ENCODE assay signal across 1 cellular context in genomic region chr7:67302113-67303039, GRCh38.
TF ChIP-seq lines count a peak whose summit lies in the region.

No MANE protein-coding gene starts in this region.

TF ChIP-seq in HepG2, 621 proteins besides CTCF, POLR2A, EP300 and RAD21 (continued from another document and continues in another):
- TF ChIP-seq ATF5 (CRISPR knock-in tag; IDR thresholded peaks at IDR 0.05; ENCODE audit: low read depth) (no peak), ZNF101 (CRISPR knock-in tag; IDR thresholded peaks at IDR 0.05; ENCODE audit: borderline replicate concordance, low read depth) (no peak), ZSCAN31 (CRISPR knock-in tag; IDR thresholded peaks at IDR 0.05; ENCODE audit: low read depth) (0 out of 2 replicates have a peak, but pooled peaks have one; percentile 37), TOE1 (CRISPR knock-in tag; IDR thresholded peaks at IDR 0.05) (no peak), RBAK (CRISPR knock-in tag; IDR thresholded peaks at IDR 0.05) (no peak), ZNF598 (CRISPR knock-in tag; IDR thresholded peaks at IDR 0.05; ENCODE audit: borderline replicate concordance) (0 out of 2 replicates have a peak, but pooled peaks have one; percentile 64), HMGXB4 (CRISPR knock-in tag; IDR thresholded peaks at IDR 0.05; ENCODE audit: borderline replicate concordance in 1 of 2, low read depth in 1 of 2) (peak; percentile 59 to 87; a peak in 3 of 4 replicates), RXRB (CRISPR knock-in tag; IDR thresholded peaks at IDR 0.05; ENCODE audit: borderline replicate concordance) (peak; percentile 30; the same call in 1 of the 2 replicates), NR2F2 (IDR thresholded peaks at IDR 0.05; ENCODE audit: borderline replicate concordance, low read depth) (no peak), NFKBIZ (CRISPR knock-in tag; IDR thresholded peaks at IDR 0.05) (no peak), ZNF335 (CRISPR knock-in tag; IDR thresholded peaks at IDR 0.05) (no peak), KIAA2018 (CRISPR knock-in tag; IDR thresholded peaks at IDR 0.05; ENCODE audit: borderline replicate concordance) (no peak), BHLHE40 (IDR thresholded peaks at IDR 0.05; ENCODE audit: low read length) (no peak), MIER3 (CRISPR knock-in tag; IDR thresholded peaks at IDR 0.05; ENCODE audit: borderline replicate concordance) (no peak; the same call in 1 of the 2 replicates), CREB3 (CRISPR knock-in tag; IDR thresholded peaks at IDR 0.05) (no peak), IRX3 (CRISPR knock-in tag; IDR thresholded peaks at IDR 0.05; ENCODE audit: borderline replicate concordance, low read depth) (peak; percentile 25; the same call in 1 of the 2 replicates), RARG (CRISPR knock-in tag; IDR thresholded peaks at IDR 0.05; ENCODE audit: low read depth) (no peak), ZMAT5 (CRISPR knock-in tag; IDR thresholded peaks at IDR 0.05; ENCODE audit: borderline replicate concordance, low read depth) (no peak), HCFC1 (IDR thresholded peaks at IDR 0.05; ENCODE audit: low read depth, low read length) (no peak), ZBTB7B (CRISPR knock-in tag; IDR thresholded peaks at IDR 0.05) (peak; percentile 33; the same call in 1 of the 2 replicates), FOXC1 (CRISPR knock-in tag; IDR thresholded peaks at IDR 0.05; ENCODE audit: borderline replicate concordance) (no peak; the same call in 1 of the 2 replicates), ZC3H4 (CRISPR knock-in tag; IDR thresholded peaks at IDR 0.05; ENCODE audit: borderline replicate concordance) (no peak), KLF15 (CRISPR knock-in tag; IDR thresholded peaks at IDR 0.05; ENCODE audit: borderline replicate concordance) (0 out of 2 replicates have a peak, but pooled peaks have one; percentile 10), MLXIP (CRISPR knock-in tag; IDR thresholded peaks at IDR 0.05; ENCODE audit: borderline replicate concordance) (no peak), ZNF160 (CRISPR knock-in tag; IDR thresholded peaks at IDR 0.05) (no peak; the same call in 1 of the 2 replicates), GPN1 (CRISPR knock-in tag; IDR thresholded peaks at IDR 0.05; ENCODE audit: borderline replicate concordance) (no peak), ZNF780A (CRISPR knock-in tag; IDR thresholded peaks at IDR 0.05) (no peak), CEBPG (CRISPR knock-in tag; IDR thresholded peaks at IDR 0.05) (no peak), HDAC6 (IDR thresholded peaks at IDR 0.05; ENCODE audit: low read depth, low read length) (no peak), ZFX (CRISPR knock-in tag; IDR thresholded peaks at IDR 0.05; ENCODE audit: low read depth) (peak; percentile 97), MNT (IDR thresholded peaks at IDR 0.05) (no peak), JUN (CRISPR knock-in tag; IDR thresholded peaks at IDR 0.05) (no peak), TARDBP (CRISPR knock-in tag; IDR thresholded peaks at IDR 0.05) (peak; percentile 83), ZFYVE20 (CRISPR knock-in tag; IDR thresholded peaks at IDR 0.05; ENCODE audit: borderline replicate concordance, low read depth) (no peak), SMAD1 (CRISPR knock-in tag; IDR thresholded peaks at IDR 0.05; ENCODE audit: borderline replicate concordance, low read depth) (no peak), NR0B2 (CRISPR knock-in tag; IDR thresholded peaks at IDR 0.05) (no peak), GATAD2A (CRISPR knock-in tag; IDR thresholded peaks at IDR 0.05) (no peak), MEIS1 (CRISPR knock-in tag; IDR thresholded peaks at IDR 0.05; ENCODE audit: borderline replicate concordance) (no peak; the same call in 1 of the 2 replicates), MZF1 (CRISPR knock-in tag; IDR thresholded peaks at IDR 0.05; ENCODE audit: borderline replicate concordance) (no peak), STAT6 (CRISPR knock-in tag; IDR thresholded peaks at IDR 0.05; ENCODE audit: borderline replicate concordance) (peak; percentile 63; the same call in 1 of the 2 replicates), ZNF20 (CRISPR knock-in tag; IDR thresholded peaks at IDR 0.05) (no peak), ZNF260 (CRISPR knock-in tag; IDR thresholded peaks at IDR 0.05; ENCODE audit: borderline replicate concordance, low read depth) (no peak)
